ENCODE assay signal across 15 cellular contexts in genomic region chr6:133339543-133340384, GRCh38.
"Had no signal": no experiment of that assay in that cellular context is flagged by ENCODE, and none has a peak within 500 bp of the region (broad histone marks: within the 10 kb centered on the region; RNA-seq: fewer than 3 reads in every experiment).

No MANE protein-coding gene starts in this region.

- H3K4me3 ChIP-seq: adrenal gland, cardiac muscle cell, dorsolateral prefrontal cortex, thoracic aorta, upper lobe of right lung had no signal

- ATAC-seq: foreskin keratinocyte; left lobe of liver; stimulated activated naive B cell treated with anti-CD40 and anti-IgM and Interleukin-4, amounts not matched to agents 10 μg/mL and 1 μg/mL and 100 μg/mL, for 72 hours had no signal

- H3K27me3 ChIP-seq: adrenal gland, cardiac muscle cell, foreskin keratinocyte had no signal

- DNase-seq: activated CD4-positive, alpha-beta T cell treated with anti-CD3 and anti-CD28 coated beads for 1 hour; activated gamma-delta T cell; adrenal gland; dorsolateral prefrontal cortex; endodermal cell; hypothalamus; islet precursor cell; midbrain; stimulated activated naive B cell treated with anti-CD40 and anti-IgM and Interleukin-4, amounts not matched to agents 10 μg/mL and 1 μg/mL and 100 μg/mL, for 72 hours; upper lobe of right lung; WERI-Rb-1 had no signal

- H3K9me3 ChIP-seq: adrenal gland, thoracic aorta, upper lobe of right lung had no signal

- H3K36me3 ChIP-seq: adrenal gland, cardiac muscle cell, thoracic aorta, upper lobe of right lung, WERI-Rb-1 had no signal

- H3K4me1 ChIP-seq: adrenal gland, foreskin keratinocyte, upper lobe of right lung had no signal

- H3K27ac ChIP-seq: adrenal gland, cardiac muscle cell, dorsolateral prefrontal cortex, foreskin keratinocyte, thoracic aorta, upper lobe of right lung, WERI-Rb-1 had no signal
